In the genomic region with DNA sequence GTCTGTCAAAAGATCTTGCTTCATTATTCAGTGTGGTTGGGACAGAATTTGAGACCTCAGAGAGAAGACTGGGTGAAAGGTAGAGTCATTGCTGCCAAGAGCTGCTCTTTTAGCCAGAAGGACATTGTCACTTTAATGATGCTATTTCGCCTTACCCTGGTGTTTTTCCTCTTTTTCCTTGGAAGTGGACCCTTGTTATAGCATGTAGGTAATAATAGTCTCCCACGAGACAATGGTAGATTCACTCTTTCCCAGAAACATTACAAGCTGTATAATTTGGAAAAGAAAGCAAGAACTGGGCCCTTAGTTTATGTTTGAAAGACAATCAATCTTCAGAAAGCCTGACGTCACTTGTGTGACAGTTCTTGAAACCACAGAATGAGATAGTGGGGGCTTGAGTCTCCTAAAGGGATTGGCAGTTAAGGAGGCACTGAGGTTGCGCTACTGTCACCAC, we compare ENCODE assay signal across 17 cellular contexts. TPM values are rescaled to one million over a fixed set of nuclear protein-coding genes. Genes with fewer than 3 reads are reported as not detected.
DNase-seq lines count a peak whose midpoint lies in the region; ATAC-seq and TF ChIP-seq lines count a peak whose summit lies in the region.
"Had no signal": no experiment of that assay in that cellular context is flagged by ENCODE, and none has a peak within 500 bp of the region (broad histone marks: within the 10 kb centered on the region; RNA-seq: fewer than 3 reads in every experiment).

No MANE protein-coding gene starts in this region.

- H3K4me1 Mint-ChIP-seq in progenitor cell of endocrine pancreas (ENCODE audit: low read depth): peaks cover 5% of the 10 kb centered on the region

- no peaks in the 10 kb centered on the region for H3K9me3 Mint-ChIP-seq in progenitor cell of endocrine pancreas (ENCODE audit: low read depth)
- H3K9me3 Mint-ChIP-seq: activated CD4-positive, alpha-beta T cell treated with anti-CD3 and anti-CD28 coated beads, Interleukin-2, amount 10 ng/mL, durations not matched to agents 24 days and 14 days; activated T-helper 2 cell treated with anti-CD3 and anti-CD28 coated beads, Interferon-gamma antibody, Interleukin-2, Interleukin-4, amounts not matched to agents 10 μg/mL and 5 μg/mL and 100 μg/mL, durations not matched to agents 14 hours and 24 hours and 36 hours; stimulated activated effector memory CD8-positive, alpha-beta T cell treated with anti-CD3 and anti-CD28 coated beads, Interleukin-12 subunit alpha, Interleukin-12 subunit beta, amount 100 ng/mL, for 72 hours had no signal

- H3K9me3 ChIP-seq in fibroblast of lung (ENCODE audit: control insufficient read depth, insufficient read depth, low read depth, low read length) (no peaks in the 10 kb centered on the region), muscle layer of duodenum (ENCODE audit: control insufficient read depth in 1 of 2, low read length in 2 of 2) (no peaks in the 10 kb centered on the region), thyroid gland (no peaks in the 10 kb centered on the region)
- H3K9me3 ChIP-seq: neutrophil had no signal

- no peak for TF ChIP-seq POLR2A in thyroid gland (IDR thresholded peaks at IDR 0.05)

- peak; percentile 75 to 93 for DNase-seq in fibroblast of lung (ENCODE audit: low read depth in 2 of 2)
- no peak for DNase-seq in thyroid gland
- DNase-seq in progenitor cell of endocrine pancreas (ENCODE audit: low spot score, unreplicated experiment): no peak
- no peak for DNase-seq in NCI-H2107 (lab: John Stamatoyannopoulos, UW)
- no peak for DNase-seq in KG1 (lab: John Stamatoyannopoulos, UW)
- DNase-seq: activated CD4-positive, alpha-beta T cell treated with anti-CD3 and anti-CD28 coated beads, Interleukin-2, amount 10 ng/mL, durations not matched to agents 24 days and 14 days; GDM1; immature natural killer cell; NCI-H2171; T-helper 1 cell had no signal

- H3K79me2 ChIP-seq in fibroblast of lung (ENCODE audit: control insufficient read depth, insufficient read depth, low read length): no peaks in the 10 kb centered on the region

- H3K27me3 ChIP-seq in fibroblast of lung (ENCODE audit: control insufficient read depth, insufficient read depth, low read length) (peaks cover 4% of the 10 kb centered on the region), muscle layer of duodenum (ENCODE audit: low read depth, low read length) (no peaks in the 10 kb centered on the region), thyroid gland (no peaks in the 10 kb centered on the region)

- H4K20me1 ChIP-seq in fibroblast of lung (ENCODE audit: control insufficient read depth, extremely low read depth, insufficient read depth, low read length): no peaks in the 10 kb centered on the region

- H3K4me1 ChIP-seq in fibroblast of lung (ENCODE audit: control insufficient read depth, extremely low read depth, insufficient read depth, low read length): peaks cover 13% of the 10 kb centered on the region
- H3K4me1 ChIP-seq in muscle layer of duodenum (ENCODE audit: control insufficient read depth in 1 of 2, insufficient read depth in 2 of 2, low read length in 2 of 2): peaks cover 0 to 74% of the 10 kb centered on the region in 2 donors
- peaks cover 30 to 54% of the 10 kb centered on the region in 2 donors for H3K4me1 ChIP-seq in thyroid gland

- no peak overlapping the region for H2AFZ ChIP-seq in fibroblast of lung (ENCODE audit: low read length)

- peaks cover 61% of the 10 kb centered on the region for H3K27me3 Mint-ChIP-seq in progenitor cell of endocrine pancreas

- H3K27ac Mint-ChIP-seq in progenitor cell of endocrine pancreas: no peak overlapping the region
- H3K27ac Mint-ChIP-seq: activated CD4-positive, alpha-beta T cell treated with anti-CD3 and anti-CD28 coated beads, Interleukin-2, amount 10 ng/mL, durations not matched to agents 24 days and 14 days; activated T-helper 2 cell treated with anti-CD3 and anti-CD28 coated beads, Interferon-gamma antibody, Interleukin-2, Interleukin-4, amounts not matched to agents 10 μg/mL and 5 μg/mL and 100 μg/mL, durations not matched to agents 14 hours and 24 hours and 36 hours; CD14-positive monocyte; immature natural killer cell; stimulated activated effector memory CD8-positive, alpha-beta T cell treated with anti-CD3 and anti-CD28 coated beads, Interleukin-12 subunit alpha, Interleukin-12 subunit beta, amount 100 ng/mL, for 72 hours had no signal

- no peak overlapping the region for H3K4me3 Mint-ChIP-seq in progenitor cell of endocrine pancreas (ENCODE audit: low read depth)
- H3K4me3 Mint-ChIP-seq: activated CD4-positive, alpha-beta T cell treated with anti-CD3 and anti-CD28 coated beads, Interleukin-2, amount 10 ng/mL, durations not matched to agents 24 days and 14 days; immature natural killer cell; stimulated activated effector memory CD8-positive, alpha-beta T cell treated with anti-CD3 and anti-CD28 coated beads, Interleukin-12 subunit alpha, Interleukin-12 subunit beta, amount 100 ng/mL, for 72 hours had no signal

- ATAC-seq in GM19467 (IDR thresholded peaks at IDR 0.05; ENCODE audit: unreplicated experiment): no peak
- ATAC-seq: stimulated activated effector memory CD8-positive, alpha-beta T cell treated with anti-CD3 and anti-CD28 coated beads, Interleukin-12 subunit alpha, Interleukin-12 subunit beta, amount 100 ng/mL, for 72 hours had no signal

- TF ChIP-seq CTCF in fibroblast of lung (conservative IDR thresholded peaks at IDR 0.05 in 1 of 2, IDR thresholded peaks at IDR 0.05 in 1 of 2; ENCODE audit: low read depth in 1 of 2, low read length in 2 of 2) (no peak), thyroid gland (IDR thresholded peaks at IDR 0.05) (no peak), progenitor cell of endocrine pancreas (IDR thresholded peaks at IDR 0.05; ENCODE audit: unreplicated experiment) (no peak)

- no peaks in the 10 kb centered on the region for H3K36me3 Mint-ChIP-seq in progenitor cell of endocrine pancreas (ENCODE audit: insufficient read depth)
- H3K36me3 Mint-ChIP-seq: stimulated activated effector memory CD8-positive, alpha-beta T cell treated with anti-CD3 and anti-CD28 coated beads, Interleukin-12 subunit alpha, Interleukin-12 subunit beta, amount 100 ng/mL, for 72 hours had no signal

- no peak overlapping the region for H3K4me2 ChIP-seq in fibroblast of lung (ENCODE audit: extremely low read depth, insufficient read depth, low read length)

- 71 to 83% methylated on average over 4 of the region's 4 CpGs for WGBS in thyroid gland, 2 donors

- H3K36me3 ChIP-seq in fibroblast of lung (ENCODE audit: control insufficient read depth, insufficient read depth, low read length) (no peaks in the 10 kb centered on the region), muscle layer of duodenum (ENCODE audit: control insufficient read depth in 1 of 2, insufficient read depth in 2 of 2, low read length in 2 of 2) (peaks cover 0 to 4% of the 10 kb centered on the region in 2 donors), thyroid gland (no peaks in the 10 kb centered on the region)
- H3K36me3 ChIP-seq: neutrophil had no signal

- no peak overlapping the region for H3K4me3 ChIP-seq in fibroblast of lung (replicated peaks in 1 of 4; ENCODE audit: control extremely low read depth in 1 of 4, insufficient read depth in 1 of 4, low read depth in 3 of 4, low read length in 4 of 4)
- H3K4me3 ChIP-seq in muscle layer of duodenum (ENCODE audit: low read depth in 1 of 2, low read length in 2 of 2): peak overlapping the region in 1 of 2 donors; percentile 42
- H3K4me3 ChIP-seq in thyroid gland (replicated peaks in 1 of 3): no peak overlapping the region

- H3K27ac ChIP-seq in angular gyrus (ENCODE audit: low read depth, low read length) (peak overlapping the region; percentile 37), fibroblast of lung (ENCODE audit: insufficient read depth, low read length) (no peak overlapping the region), muscle layer of duodenum (ENCODE audit: low read length) (peak overlapping the region; percentile 2), thyroid gland (peak overlapping the region; percentile 71 to 85 (median 74))
- H3K27ac ChIP-seq: neutrophil had no signal

- no peak overlapping the region for H3K9ac ChIP-seq in fibroblast of lung (ENCODE audit: insufficient read depth, low read length)

- intact Hi-C loops in thyroid gland (cut with DNase I): no loop called here

RNA-seq across cellular contexts. Expression of gene SERTAD4, which starts 3.8 kb away (rescaled TPM):
- total RNA-seq in fibroblast of lung (under 0.01 and 0.17 TPM in 2 replicates), thyroid gland (1 to 10 TPM; 1.5 to 4.0 (median 3.6) TPM), progenitor cell of endocrine pancreas (1.1 and 1.8 TPM in 2 replicates)
- 0.87 and 7.6 TPM in 2 replicates for polyA plus RNA-seq in fibroblast of lung
- 0.66 and 5.6 TPM in 2 replicates for polyA plus RNA-seq in fibroblast of lung (2012)
- polyA minus RNA-seq in fibroblast of lung (ENCODE audit: low replicate concordance): 0.33 and 1.7 TPM in 2 replicates
- total RNA-seq: activated CD4-positive, alpha-beta T cell treated with anti-CD3 and anti-CD28 coated beads, Interleukin-2, amount 10 ng/mL, durations not matched to agents 24 days and 14 days; activated T-helper 2 cell treated with anti-CD3 and anti-CD28 coated beads, Interferon-gamma antibody, Interleukin-2, Interleukin-4, amounts not matched to agents 10 μg/mL and 5 μg/mL and 100 μg/mL, durations not matched to agents 14 hours and 24 hours and 36 hours had no signal
- polyA plus RNA-seq: CD14-positive monocyte, immature natural killer cell had no signal

Comparison
In these comparisons a context has a peak if more than half of its experiments do, and no peak if none do; other contexts are left out.
1. DNase-seq: peak in fibroblast of lung (2 of 2); none in thyroid gland (0 of 2), progenitor cell of endocrine pancreas (single experiment), NCI-H2107 (single experiment) and KG1 (single experiment).